Comparison of ENCODE assay signal across 14 cellular contexts in genomic region chr10:97328646-97329453, GRCh38. TPM values are rescaled to one million over a fixed set of nuclear protein-coding genes. Genes with fewer than 3 reads are reported as not detected.
A peak's percentile ranks its signal among the peaks of the same experiment; 100 is the strongest.
DNase-seq lines count a peak whose midpoint lies in the region; ATAC-seq, FAIRE-seq and TF ChIP-seq lines count a peak whose summit lies in the region.
"Had no signal": no experiment of that assay in that cellular context is flagged by ENCODE, and none has a peak within 500 bp of the region (broad histone marks: within the 10 kb centered on the region; RNA-seq: fewer than 3 reads in every experiment).

No MANE protein-coding gene starts in this region.

- no peaks in the 10 kb centered on the region for H3K9me3 Mint-ChIP-seq in activated CD4-positive, alpha-beta T cell treated with anti-CD3 and anti-CD28 coated beads for 36 hours (ENCODE audit: low read depth)
- no peaks in the 10 kb centered on the region for H3K9me3 Mint-ChIP-seq in activated CD4-positive, alpha-beta T cell treated with anti-CD3 and anti-CD28 coated beads, Interleukin-2, amount 10 ng/mL, durations not matched to agents 24 days and 14 days

- peak overlapping the region; percentile 19 for H3K27ac Mint-ChIP-seq in activated CD4-positive, alpha-beta T cell treated with anti-CD3 and anti-CD28 coated beads for 36 hours
- H3K27ac Mint-ChIP-seq in activated CD4-positive, alpha-beta T cell treated with anti-CD3 and anti-CD28 coated beads, Interleukin-2, amount 10 ng/mL, durations not matched to agents 24 days and 14 days: no peak overlapping the region

- 15 to 60% (median 29%) methylated on average over 3 of the region's 3 CpGs for WGBS in small intestine, 3 donors

- CTCF ChIA-PET in activated CD4-positive, alpha-beta T cell treated with anti-CD3 and anti-CD28 coated beads for 36 hours (lab: Charles Lee): interaction anchor here (0.7 to 1.3 kb wide), 4 partner anchors 10 to 137 kb away, joined by 3 to 4 read pairs (median 4); no protein-coding TSS in a partner anchor

- TF ChIP-seq CTCF in colonic mucosa (IDR thresholded peaks at IDR 0.05): no peak

- peak overlapping the region; percentile 62 for H3K27ac ChIP-seq in colonic mucosa
- H3K27ac ChIP-seq in small intestine (ENCODE audit: low read depth in 1 of 2, low read length in 1 of 2): peak overlapping the region; percentile 37 to 46
- H3K27ac ChIP-seq: parathyroid adenoma had no signal

- intact Hi-C loops in activated CD4-positive, alpha-beta T cell treated with anti-CD3 and anti-CD28 coated beads for 36 hours (cut with DNase I, micrococcal nuclease): loop anchor here in 1 of 2 experiments (5.0 kb wide), 1 partner anchor 112 kb away; no protein-coding TSS in a partner anchor
- intact Hi-C loops in activated CD4-positive, alpha-beta T cell treated with anti-CD3 and anti-CD28 coated beads, Interleukin-2, amount 10 ng/mL, durations not matched to agents 24 days and 14 days (cut with micrococcal nuclease): no loop called here
- intact Hi-C loops in colonic mucosa (cut with DNase I): no loop called here

- H3K27me3 ChIP-seq in colonic mucosa (no peaks in the 10 kb centered on the region), small intestine (ENCODE audit: control insufficient read depth in 2 of 2, insufficient read depth in 2 of 2, low read length in 2 of 2) (no peaks in the 10 kb centered on the region)

- H3K4me3 ChIP-seq in colonic mucosa: no peak overlapping the region
- H3K4me3 ChIP-seq in small intestine (ENCODE audit: low read depth in 1 of 2, low read length in 2 of 2): no peak overlapping the region

- no peak overlapping the region for H3K4me3 Mint-ChIP-seq in activated CD4-positive, alpha-beta T cell treated with anti-CD3 and anti-CD28 coated beads for 36 hours
- H3K4me3 Mint-ChIP-seq in activated CD4-positive, alpha-beta T cell treated with anti-CD3 and anti-CD28 coated beads, Interleukin-2, amount 10 ng/mL, durations not matched to agents 24 days and 14 days: no peak overlapping the region

- H3K36me3 ChIP-seq in colonic mucosa: no peaks in the 10 kb centered on the region
- H3K36me3 ChIP-seq in small intestine (ENCODE audit: control insufficient read depth in 2 of 2, insufficient read depth in 2 of 2, low read length in 2 of 2): no peaks in the 10 kb centered on the region

- H3K36me3 Mint-ChIP-seq in activated CD4-positive, alpha-beta T cell treated with anti-CD3 and anti-CD28 coated beads for 36 hours (ENCODE audit: low read depth): peaks cover 15% of the 10 kb centered on the region
- H3K36me3 Mint-ChIP-seq in activated CD4-positive, alpha-beta T cell treated with anti-CD3 and anti-CD28 coated beads, Interleukin-2, amount 10 ng/mL, durations not matched to agents 24 days and 14 days (ENCODE audit: low read depth): peaks cover 28% of the 10 kb centered on the region

- H3K4me1 Mint-ChIP-seq in activated CD4-positive, alpha-beta T cell treated with anti-CD3 and anti-CD28 coated beads for 36 hours: peaks cover 59% of the 10 kb centered on the region
- H3K4me1 Mint-ChIP-seq in activated CD4-positive, alpha-beta T cell treated with anti-CD3 and anti-CD28 coated beads, Interleukin-2, amount 10 ng/mL, durations not matched to agents 24 days and 14 days: peaks cover 52% of the 10 kb centered on the region

- H3K9ac ChIP-seq in colonic mucosa (ENCODE audit: low read depth in 2 of 2, low read length in 2 of 2): peak overlapping the region in 1 of 2 donors; percentile 55
- H3K9ac ChIP-seq: parathyroid adenoma had no signal

- no peaks in the 10 kb centered on the region for H3K9me3 ChIP-seq in colonic mucosa
- H3K9me3 ChIP-seq in small intestine (ENCODE audit: control insufficient read depth, low read depth): no peaks in the 10 kb centered on the region

- POLR2A ChIA-PET in activated CD4-positive, alpha-beta T cell treated with anti-CD3 and anti-CD28 coated beads for 36 hours (lab: Charles Lee): interaction anchor here (0.7 kb wide), 1 partner anchor 74 kb away, joined by 4 read pairs; no protein-coding TSS in a partner anchor

- DNase-seq in activated CD4-positive, alpha-beta T cell treated with anti-CD3 and anti-CD28 coated beads for 36 hours: no peak
- no peak for DNase-seq in activated CD4-positive, alpha-beta T cell treated with anti-CD3 and anti-CD28 coated beads, Interleukin-2, amount 10 ng/mL, durations not matched to agents 24 days and 14 days
- peak; percentile 22 for DNase-seq in NCI-H146 treated with DMSO at 0.1 percent for 48 hours (lab: John Stamatoyannopoulos, UW; ENCODE audit: unreplicated experiment)
- DNase-seq in colonic mucosa: no peak
- DNase-seq in small intestine: peak; percentile 90
- DNase-seq in GF-D8 (lab: John Stamatoyannopoulos, UW): no peak
- no peak for DNase-seq in NOMO-1 treated with dmso at 0.1 percent for 144 hours (lab: John Stamatoyannopoulos, UW; ENCODE audit: unreplicated experiment)
- DNase-seq: activated CD4-positive, alpha-beta T cell treated with anti-CD3 and anti-CD28 coated beads for 4 hours; KG1; left colon; stimulated activated CD4-positive, alpha-beta T cell treated with anti-CD3 and anti-CD28 coated beads, Interleukin-4, amount 100 ng/mL, for 1 hour; substantia nigra had no signal

- no peak for FAIRE-seq in small intestine (lab: Jason Lieb, UNC)

- peak; percentile 58 for ATAC-seq in activated CD4-positive, alpha-beta T cell treated with anti-CD3 and anti-CD28 coated beads for 36 hours
- no peak for ATAC-seq in GM18519 (IDR thresholded peaks at IDR 0.05; ENCODE audit: low FRiP score, unreplicated experiment)

- H3K27me3 Mint-ChIP-seq in activated CD4-positive, alpha-beta T cell treated with anti-CD3 and anti-CD28 coated beads for 36 hours: no peaks in the 10 kb centered on the region
- no peaks in the 10 kb centered on the region for H3K27me3 Mint-ChIP-seq in activated CD4-positive, alpha-beta T cell treated with anti-CD3 and anti-CD28 coated beads, Interleukin-2, amount 10 ng/mL, durations not matched to agents 24 days and 14 days

- H3K4me1 ChIP-seq in colonic mucosa (peaks cover 8% of the 10 kb centered on the region), small intestine (ENCODE audit: control insufficient read depth in 2 of 2, insufficient read depth in 1 of 2, low read depth in 1 of 2, low read length in 1 of 2) (peaks cover 5% of the 10 kb centered on the region in 2 donors)

RNA-seq across cellular contexts. Expression of gene FRAT2, which starts 5.7 kb away (rescaled TPM):
- total RNA-seq in activated CD4-positive, alpha-beta T cell treated with anti-CD3 and anti-CD28 coated beads for 36 hours: 1 to 10 TPM; 3.0 to 4.3 TPM
- 8.7 and 9.8 TPM in 2 replicates for total RNA-seq in activated CD4-positive, alpha-beta T cell treated with anti-CD3 and anti-CD28 coated beads, Interleukin-2, amount 10 ng/mL, durations not matched to agents 24 days and 14 days
- total RNA-seq in colonic mucosa: 10 to 100 TPM; 34.3 to 53.1 TPM
- polyA plus RNA-seq in small intestine: 10 to 100 TPM; 23.2 to 38.2 (median 32.5) TPM

RNA-seq across cellular contexts. Expression of gene FRAT1, which starts 9.8 kb away (rescaled TPM):
- 1 to 10 TPM; 1.3 to 1.8 TPM for total RNA-seq in activated CD4-positive, alpha-beta T cell treated with anti-CD3 and anti-CD28 coated beads for 36 hours
- total RNA-seq in activated CD4-positive, alpha-beta T cell treated with anti-CD3 and anti-CD28 coated beads, Interleukin-2, amount 10 ng/mL, durations not matched to agents 24 days and 14 days: 2.0 and 2.5 TPM in 2 replicates
- total RNA-seq in colonic mucosa: 1 to 10 TPM; 5.0 to 6.1 TPM
- 1 to 10 TPM; 3.8 to 6.1 (median 5.6) TPM for polyA plus RNA-seq in small intestine

RNA-seq across cellular contexts. Expression of gene ARHGAP19, which starts 36.4 kb away (rescaled TPM):
- total RNA-seq in activated CD4-positive, alpha-beta T cell treated with anti-CD3 and anti-CD28 coated beads for 36 hours: 10 to 100 TPM; 55.9 to 70.2 TPM
- 26.4 and 30.7 TPM in 2 replicates for total RNA-seq in activated CD4-positive, alpha-beta T cell treated with anti-CD3 and anti-CD28 coated beads, Interleukin-2, amount 10 ng/mL, durations not matched to agents 24 days and 14 days
- 1 to 10 TPM; 8.0 to 9.8 TPM for total RNA-seq in colonic mucosa
- 1 to 10 TPM; 2.2 to 5.0 (median 2.5) TPM for polyA plus RNA-seq in small intestine

Comparison
In these comparisons a context has a peak if more than half of its experiments do, and no peak if none do; other contexts are left out.
1. DNase-seq: peak in NCI-H146 treated with DMSO at 0.1 percent for 48 hours (single experiment) and small intestine (single experiment); none in activated CD4-positive, alpha-beta T cell treated with anti-CD3 and anti-CD28 coated beads for 36 hours (single experiment), activated CD4-positive, alpha-beta T cell treated with anti-CD3 and anti-CD28 coated beads, Interleukin-2, amount 10 ng/mL, durations not matched to agents 24 days and 14 days (single experiment), colonic mucosa (single experiment), GF-D8 (single experiment) and NOMO-1 treated with dmso at 0.1 percent for 144 hours (single experiment).